Comparison of ENCODE assay signal across 1 cellular context in the genomic region with DNA sequence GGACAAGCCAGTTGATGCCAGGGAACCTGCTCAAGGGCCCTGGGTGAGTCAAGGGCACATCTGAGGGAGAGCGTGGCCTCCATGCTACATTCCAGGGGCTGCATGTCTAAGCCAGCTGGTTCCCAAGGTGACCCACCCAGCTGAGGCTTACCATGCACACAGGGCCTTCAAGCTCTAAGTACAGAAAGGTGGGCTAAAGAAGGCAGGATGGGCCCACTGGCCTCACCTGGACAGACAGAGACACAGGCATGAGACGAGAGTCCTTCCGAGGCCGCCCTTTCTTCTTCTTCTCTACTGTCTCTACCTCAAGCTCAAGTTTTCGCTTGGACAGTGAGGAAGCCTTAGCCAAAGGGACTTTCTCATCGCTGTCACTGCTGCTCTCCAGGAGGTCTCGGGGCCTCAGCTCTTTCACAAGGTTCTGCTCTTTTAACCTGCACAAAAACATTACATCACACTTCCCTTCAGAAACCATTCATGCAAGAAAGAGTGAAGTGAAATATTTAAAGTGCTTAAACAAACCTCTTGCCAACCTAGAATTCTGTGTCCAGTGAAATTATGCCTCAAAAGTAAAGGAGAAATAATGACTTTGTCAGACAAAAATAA.
TF ChIP-seq lines count a peak whose summit lies in the region.

No MANE protein-coding gene starts in this region.

TF ChIP-seq in K562, 482 proteins besides CTCF, POLR2A, EP300 and RAD21 (continued from another document):
- TF ChIP-seq, protein P1, sequence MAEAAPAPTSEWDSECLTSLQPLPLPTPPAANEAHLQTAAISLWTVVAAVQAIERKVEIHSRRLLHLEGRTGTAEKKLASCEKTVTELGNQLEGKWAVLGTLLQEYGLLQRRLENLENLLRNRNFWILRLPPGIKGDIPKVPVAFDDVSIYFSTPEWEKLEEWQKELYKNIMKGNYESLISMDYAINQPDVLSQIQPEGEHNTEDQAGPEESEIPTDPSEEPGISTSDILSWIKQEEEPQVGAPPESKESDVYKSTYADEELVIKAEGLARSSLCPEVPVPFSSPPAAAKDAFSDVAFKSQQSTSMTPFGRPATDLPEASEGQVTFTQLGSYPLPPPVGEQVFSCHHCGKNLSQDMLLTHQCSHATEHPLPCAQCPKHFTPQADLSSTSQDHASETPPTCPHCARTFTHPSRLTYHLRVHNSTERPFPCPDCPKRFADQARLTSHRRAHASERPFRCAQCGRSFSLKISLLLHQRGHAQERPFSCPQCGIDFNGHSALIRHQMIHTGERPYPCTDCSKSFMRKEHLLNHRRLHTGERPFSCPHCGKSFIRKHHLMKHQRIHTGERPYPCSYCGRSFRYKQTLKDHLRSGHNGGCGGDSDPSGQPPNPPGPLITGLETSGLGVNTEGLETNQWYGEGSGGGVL (CRISPR knock-in tag; IDR thresholded peaks at IDR 0.05): 0 out of 2 replicates have a peak, but pooled peaks have one; percentile 20
- TF ChIP-seq MAX (CRISPR knock-in tag; IDR thresholded peaks at IDR 0.05): peak; percentile 38; the same call in 1 of the 2 replicates
- 0 out of 2 replicates have a peak, but pooled peaks have one; percentile 29 for TF ChIP-seq MTF1 (CRISPR knock-in tag; IDR thresholded peaks at IDR 0.05; ENCODE audit: borderline replicate concordance)
- TF ChIP-seq BRCA1 (IDR thresholded peaks at IDR 0.05): no peak
- peak; percentile 99 for TF ChIP-seq BRCA1 (CRISPR knock-in tag; IDR thresholded peaks at IDR 0.05)
- no peak for TF ChIP-seq MTA3 (IDR thresholded peaks at IDR 0.05; ENCODE audit: borderline replicate concordance)
- TF ChIP-seq, protein P2, sequence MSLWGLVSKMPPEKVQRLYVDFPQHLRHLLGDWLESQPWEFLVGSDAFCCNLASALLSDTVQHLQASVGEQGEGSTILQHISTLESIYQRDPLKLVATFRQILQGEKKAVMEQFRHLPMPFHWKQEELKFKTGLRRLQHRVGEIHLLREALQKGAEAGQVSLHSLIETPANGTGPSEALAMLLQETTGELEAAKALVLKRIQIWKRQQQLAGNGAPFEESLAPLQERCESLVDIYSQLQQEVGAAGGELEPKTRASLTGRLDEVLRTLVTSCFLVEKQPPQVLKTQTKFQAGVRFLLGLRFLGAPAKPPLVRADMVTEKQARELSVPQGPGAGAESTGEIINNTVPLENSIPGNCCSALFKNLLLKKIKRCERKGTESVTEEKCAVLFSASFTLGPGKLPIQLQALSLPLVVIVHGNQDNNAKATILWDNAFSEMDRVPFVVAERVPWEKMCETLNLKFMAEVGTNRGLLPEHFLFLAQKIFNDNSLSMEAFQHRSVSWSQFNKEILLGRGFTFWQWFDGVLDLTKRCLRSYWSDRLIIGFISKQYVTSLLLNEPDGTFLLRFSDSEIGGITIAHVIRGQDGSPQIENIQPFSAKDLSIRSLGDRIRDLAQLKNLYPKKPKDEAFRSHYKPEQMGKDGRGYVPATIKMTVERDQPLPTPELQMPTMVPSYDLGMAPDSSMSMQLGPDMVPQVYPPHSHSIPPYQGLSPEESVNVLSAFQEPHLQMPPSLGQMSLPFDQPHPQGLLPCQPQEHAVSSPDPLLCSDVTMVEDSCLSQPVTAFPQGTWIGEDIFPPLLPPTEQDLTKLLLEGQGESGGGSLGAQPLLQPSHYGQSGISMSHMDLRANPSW (CRISPR knock-in tag; IDR thresholded peaks at IDR 0.05): 0 out of 2 replicates have a peak, but pooled peaks have one; percentile 47
- peak; percentile 73 for TF ChIP-seq STAG1 (CRISPR knock-in tag; IDR thresholded peaks at IDR 0.05; ENCODE audit: borderline replicate concordance)
- no peak for TF ChIP-seq TEAD4 (IDR thresholded peaks at IDR 0.05; ENCODE audit: low read length)
- TF ChIP-seq TEAD4 (CRISPR knock-in tag; IDR thresholded peaks at IDR 0.05; ENCODE audit: borderline replicate concordance): no peak; the same call in 1 of the 2 replicates
- TF ChIP-seq ZNF695 (CRISPR knock-in tag; IDR thresholded peaks at IDR 0.05): 0 out of 2 replicates have a peak, but pooled peaks have one; percentile 13
- TF ChIP-seq MED1 (CRISPR knock-in tag; IDR thresholded peaks at IDR 0.05; ENCODE audit: borderline replicate concordance): peak; percentile 97
- TF ChIP-seq CHD1 (IDR thresholded peaks at IDR 0.05; ENCODE audit: low read length): peak; percentile 73
- peak; percentile 36; the same call in 1 of the 2 replicates for TF ChIP-seq TFAP4 (CRISPR knock-in tag; IDR thresholded peaks at IDR 0.05; ENCODE audit: borderline replicate concordance)
- no peak for TF ChIP-seq ZBTB17 (CRISPR knock-in tag; IDR thresholded peaks at IDR 0.05)
- TF ChIP-seq TEAD1 (CRISPR knock-in tag; IDR thresholded peaks at IDR 0.05): 0 out of 4 replicates have a peak, but pooled peaks of 1 of the 2 experiments have one; percentile 19
- no peak for TF ChIP-seq SRSF9 (IDR thresholded peaks at IDR 0.05; ENCODE audit: borderline replicate concordance, low read depth, low read length)
- TF ChIP-seq, protein P3, sequence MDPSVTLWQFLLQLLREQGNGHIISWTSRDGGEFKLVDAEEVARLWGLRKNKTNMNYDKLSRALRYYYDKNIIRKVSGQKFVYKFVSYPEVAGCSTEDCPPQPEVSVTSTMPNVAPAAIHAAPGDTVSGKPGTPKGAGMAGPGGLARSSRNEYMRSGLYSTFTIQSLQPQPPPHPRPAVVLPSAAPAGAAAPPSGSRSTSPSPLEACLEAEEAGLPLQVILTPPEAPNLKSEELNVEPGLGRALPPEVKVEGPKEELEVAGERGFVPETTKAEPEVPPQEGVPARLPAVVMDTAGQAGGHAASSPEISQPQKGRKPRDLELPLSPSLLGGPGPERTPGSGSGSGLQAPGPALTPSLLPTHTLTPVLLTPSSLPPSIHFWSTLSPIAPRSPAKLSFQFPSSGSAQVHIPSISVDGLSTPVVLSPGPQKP (CRISPR knock-in tag; IDR thresholded peaks at IDR 0.05): no peak
- TF ChIP-seq ZC3H4 (CRISPR knock-in tag; IDR thresholded peaks at IDR 0.05; ENCODE audit: borderline replicate concordance): peak; percentile 94
- no peak for TF ChIP-seq BCLAF1 (IDR thresholded peaks at IDR 0.05; ENCODE audit: borderline replicate concordance in 1 of 2, control insufficient read depth in 1 of 2, low read depth in 2 of 2, low read length in 1 of 2)
